In the genomic region with DNA sequence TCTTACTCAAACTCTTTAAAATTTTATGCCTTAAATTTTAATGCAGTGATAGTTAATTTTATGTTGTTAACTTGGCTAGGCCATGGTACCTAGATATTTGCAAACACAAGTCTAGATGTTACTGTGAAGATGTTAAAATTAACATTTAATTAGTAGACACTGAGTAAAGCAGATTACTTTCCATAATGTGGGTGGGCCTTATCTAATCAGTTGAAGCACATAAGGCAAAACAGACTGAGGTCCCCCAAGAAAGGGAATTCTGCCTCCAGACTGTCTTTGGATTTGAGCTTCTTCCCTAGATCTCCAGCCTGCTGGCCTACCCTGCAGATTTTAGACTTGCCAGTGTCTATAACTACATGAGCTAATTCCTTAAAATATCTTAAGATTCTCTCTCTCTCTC, we compare ENCODE assay signal across 11 cellular contexts.
"Had no signal": no experiment of that assay in that cellular context is flagged by ENCODE, and none has a peak within 500 bp of the region (broad histone marks: within the 10 kb centered on the region; RNA-seq: fewer than 3 reads in every experiment).

No MANE protein-coding gene starts in this region.

- H3K4me2 ChIP-seq: GM23338 had no signal

- ATAC-seq: GM23338, HCT116 had no signal

- FAIRE-seq: H1, H54 had no signal

- H3K9me3 ChIP-seq: HAP-1 had no signal

- H3K4me3 ChIP-seq: GM23248, GM23338, HAP-1 had no signal

- H2AFZ ChIP-seq: GM23248 had no signal

- H3K36me3 ChIP-seq: HAP-1 had no signal

- H3K9ac ChIP-seq: GM23248 had no signal

- DNase-seq: GM23248, GOT3, H7, H9, HCEC 1CT, HFFc6 had no signal

- H3K27ac ChIP-seq: GM23248 had no signal
